In the genomic region with DNA sequence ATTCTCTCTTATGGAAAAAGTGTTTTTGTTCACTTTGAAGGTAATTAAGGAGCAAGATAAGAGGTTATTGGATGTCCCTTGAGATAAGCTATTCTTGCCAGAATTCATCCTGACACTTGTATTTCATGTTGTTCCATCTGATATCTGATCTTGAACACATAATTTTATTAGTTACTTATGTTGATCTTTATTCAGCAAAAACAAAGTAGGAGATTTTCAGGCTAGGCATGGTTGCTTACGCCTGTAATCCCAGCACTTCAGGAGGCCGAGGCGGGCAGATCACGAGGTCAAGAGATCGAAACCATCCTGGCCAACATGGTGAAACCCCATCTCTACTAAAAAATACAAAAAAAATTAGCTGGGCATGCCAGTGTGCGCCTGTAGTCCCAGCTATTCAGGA, we compare ENCODE assay signal across 1 cellular context. TPM values are rescaled to one million over a fixed set of nuclear protein-coding genes. Genes with fewer than 3 reads are reported as not detected.
"Had no signal": no experiment of that assay in that cellular context is flagged by ENCODE, and none has a peak within 500 bp of the region (broad histone marks: within the 10 kb centered on the region; RNA-seq: fewer than 3 reads in every experiment).

No MANE protein-coding gene starts in this region.

RNA-seq across cellular contexts. Expression of gene STK32A, which starts 8.4 kb away (rescaled TPM):
- polyA plus RNA-seq: endothelial cell of umbilical vein had no signal
